In genomic region chr14:65499138-65499537, GRCh38 we compare ENCODE assay signal across 31 cellular contexts.
"Had no signal": no experiment of that assay in that cellular context is flagged by ENCODE, and none has a peak within 500 bp of the region (broad histone marks: within the 10 kb centered on the region; RNA-seq: fewer than 3 reads in every experiment).

No MANE protein-coding gene starts in this region.

- DNase-seq: activated CD4-positive, alpha-beta memory T cell treated with anti-CD3 and anti-CD28 coated beads, Interleukin-2, amount 10 ng/mL, durations not matched to agents 7 days and 5 days; activated CD4-positive, alpha-beta T cell treated with anti-CD3 and anti-CD28 coated beads for 48 hours; activated CD4-positive, alpha-beta T cell treated with anti-CD3 and anti-CD28 coated beads, Interleukin-2, amount 50 U/mL, for 4 hours; activated CD8-positive, alpha-beta memory T cell treated with anti-CD3 and anti-CD28 coated beads, Interleukin-2, amount 50 U/mL, for 48 hours; activated effector memory CD4-positive, alpha-beta T cell treated with Interleukin-2 at 50 U/mL for 16 hours; activated gamma-delta T cell treated with Interleukin-2 at 50 U/mL for 16 hours; activated naive CD4-positive, alpha-beta T cell treated with anti-CD3 and anti-CD28 coated beads, Interleukin-2, amount 50 U/mL, for 16 hours; activated naive CD4-positive, alpha-beta T cell treated with Interleukin-2 at 50 U/mL for 16 hours; activated T-cell treated with anti-CD3 and anti-CD28 coated beads for 4 hours; activated T-cell treated with anti-CD3 and anti-CD28 coated beads, Interleukin-2, amount 50 U/mL, for 24 hours; activated T-cell treated with anti-CD3 and anti-CD28 coated beads, Interleukin-2, amount 50 U/mL, for 72 hours; amniotic stem cell; anterior cingulate cortex; brain microvascular endothelial cell; cortex of kidney; dermis blood vessel endothelial cell; effector CD4-positive, alpha-beta T cell; effector memory CD8-positive, alpha-beta T cell; erythroblast; foreskin keratinocyte; gastrocnemius medialis; glutamatergic neuron; heart left ventricle; T-helper 1 cell; T-helper 17 cell; T1000 had no signal

- H3K9me3 Mint-ChIP-seq: effector memory CD8-positive, alpha-beta T cell had no signal

- H3K27ac Mint-ChIP-seq: activated CD4-positive, alpha-beta memory T cell treated with anti-CD3 and anti-CD28 coated beads, Interleukin-2, amount 10 ng/mL, durations not matched to agents 7 days and 5 days; activated naive CD8-positive, alpha-beta T cell; activated T-cell treated with anti-CD3 and anti-CD28 coated beads, Interleukin-2, amount 50 U/mL, for 24 hours; effector memory CD8-positive, alpha-beta T cell; T-helper 17 cell; T-helper 2 cell treated with Interferon-gamma antibody and Interleukin-4, amounts not matched to agents 5 μg/mL and 100 μg/mL, for 36 hours had no signal

- H3K27me3 Mint-ChIP-seq: activated CD4-positive, alpha-beta memory T cell treated with anti-CD3 and anti-CD28 coated beads, Interleukin-2, amount 10 ng/mL, durations not matched to agents 7 days and 5 days; activated naive CD8-positive, alpha-beta T cell; activated T-cell treated with anti-CD3 and anti-CD28 coated beads, Interleukin-2, amount 50 U/mL, for 24 hours; central memory CD8-positive, alpha-beta T cell; effector memory CD8-positive, alpha-beta T cell; T-helper 17 cell had no signal

- FAIRE-seq: bronchial epithelial cell, colon had no signal

- ATAC-seq: activated T-cell treated with anti-CD3 and anti-CD28 coated beads, Interleukin-2, amount 50 U/mL, for 72 hours; effector memory CD8-positive, alpha-beta T cell; foreskin keratinocyte; gastrocnemius medialis; heart left ventricle; T-helper 17 cell had no signal

- H3K4me3 Mint-ChIP-seq: activated CD4-positive, alpha-beta memory T cell treated with anti-CD3 and anti-CD28 coated beads, Interleukin-2, amount 10 ng/mL, durations not matched to agents 7 days and 5 days; activated naive CD8-positive, alpha-beta T cell; activated T-cell treated with anti-CD3 and anti-CD28 coated beads, Interleukin-2, amount 50 U/mL, for 24 hours; activated T-cell treated with anti-CD3 and anti-CD28 coated beads, Interleukin-2, amount 50 U/mL, for 72 hours; central memory CD8-positive, alpha-beta T cell; effector memory CD8-positive, alpha-beta T cell; T-helper 17 cell; T-helper 2 cell treated with Interferon-gamma antibody and Interleukin-4, amounts not matched to agents 5 μg/mL and 100 μg/mL, for 36 hours had no signal
